23 cellular contexts compared by ENCODE assay signal in genomic region chr5:66793049-66793448, GRCh38.
"Had no signal": no experiment of that assay in that cellular context is flagged by ENCODE, and none has a peak within 500 bp of the region (broad histone marks: within the 10 kb centered on the region; RNA-seq: fewer than 3 reads in every experiment).

No MANE protein-coding gene starts in this region.

- DNase-seq: activated CD4-positive, alpha-beta T cell treated with anti-CD3 and anti-CD28 coated beads for 1 hour; activated CD4-positive, alpha-beta T cell treated with anti-CD3 and anti-CD28 coated beads, Interleukin-2, amount 10 ng/mL, durations not matched to agents 24 days and 14 days; activated CD4-positive, alpha-beta T cell treated with anti-CD3 and anti-CD28 coated beads, Interleukin-2, amount 50 U/mL, for 48 hours; activated CD8-positive, alpha-beta memory T cell treated with anti-CD3 and anti-CD28 coated beads, Interleukin-2, amount 10 ng/mL, durations not matched to agents 7 days and 5 days; activated effector memory CD4-positive, alpha-beta T cell treated with anti-CD3 and anti-CD28 coated beads, Interleukin-2, amount 50 U/mL, for 16 hours; activated naive CD4-positive, alpha-beta T cell treated with Interleukin-2 at 50 U/mL for 16 hours; activated naive CD8-positive, alpha-beta T cell treated with anti-CD3 and anti-CD28 coated beads, Interleukin-2, amount 50 U/mL, for 24 hours; activated T-cell treated with anti-CD3 and anti-CD28 coated beads, Interleukin-2, amount 50 U/mL, for 24 hours; amygdala; KG1; NCI-H1105; NCI-H146; NCI-H187 treated with DMSO at 0.1 percent for 48 hours; NCI-H2081 treated with DMSO at 0.1 percent for 48 hours; NCI-H2171 treated with DMSO at 0.1 percent for 48 hours; NCI-H446 treated with DMSO at 0.1 percent for 48 hours; NCI-H524 treated with DMSO at 0.1 percent for 48 hours; PC-3; SIG-M5; T-helper 17 cell; T-helper 9 cell had no signal

- ATAC-seq: activated CD8-positive, alpha-beta memory T cell treated with anti-CD3 and anti-CD28 coated beads, Interleukin-2, amount 10 ng/mL, durations not matched to agents 7 days and 5 days; activated naive CD4-positive, alpha-beta T cell treated with anti-CD3 and anti-CD28 coated beads, Interleukin-2, amount 50 U/mL, for 72 hours; activated naive CD8-positive, alpha-beta T cell treated with anti-CD3 and anti-CD28 coated beads, Interleukin-2, amount 50 U/mL, for 24 hours; PC-3; T-helper 17 cell; WTC11 had no signal
